Comparison of ENCODE assay signal across 8 cellular contexts in the genomic region with DNA sequence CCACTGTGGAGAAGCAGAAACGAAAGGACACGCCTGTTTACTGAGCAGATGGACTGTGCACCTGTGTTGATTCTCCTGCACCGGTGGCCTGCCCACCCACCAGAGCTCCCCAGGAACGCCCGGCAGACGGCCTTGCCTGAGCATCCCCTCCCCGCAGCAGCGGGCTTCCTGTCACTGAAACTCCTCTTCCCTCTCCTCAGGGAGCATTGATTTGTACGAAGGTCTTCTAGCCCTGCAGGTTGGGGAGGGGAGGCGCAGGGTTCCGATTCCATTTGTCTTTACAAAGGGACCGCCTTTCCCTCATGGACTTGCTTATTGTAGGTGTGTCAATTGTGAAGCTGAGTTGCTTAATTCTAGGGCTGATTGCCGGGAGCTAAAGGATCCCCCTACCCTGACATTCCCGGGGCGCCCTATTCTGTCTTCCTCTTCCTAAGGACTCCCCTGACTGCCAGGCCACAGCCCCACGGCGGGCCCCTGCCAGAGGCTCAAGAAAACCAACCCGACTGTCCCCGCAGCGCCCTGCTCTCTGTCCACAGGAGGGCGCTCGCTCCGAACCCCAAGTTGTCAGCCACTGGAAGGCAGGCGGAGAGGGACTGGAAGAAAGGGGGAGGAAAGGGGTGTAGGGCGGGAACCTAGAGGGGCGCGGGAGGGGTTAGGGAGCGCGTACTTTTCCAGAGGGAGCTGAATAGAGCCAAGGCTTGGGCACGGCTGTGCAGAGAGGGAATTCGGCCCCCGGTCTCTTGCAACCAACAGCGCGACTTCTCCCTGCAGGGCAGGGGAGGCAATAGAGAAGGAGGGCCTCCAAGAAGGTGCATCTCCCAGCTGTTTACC. TPM values are rescaled to one million over a fixed set of nuclear protein-coding genes. Genes with fewer than 3 reads are reported as not detected.
DNase-seq lines count a peak whose midpoint lies in the region; ATAC-seq and TF ChIP-seq lines count a peak whose summit lies in the region.

No MANE protein-coding gene starts in this region.

- POLR2A ChIA-PET in activated CD4-positive, alpha-beta memory T cell treated with anti-CD3 and anti-CD28 coated beads, Interleukin-2, amount 10 ng/mL, durations not matched to agents 7 days and 5 days (lab: Charles Lee): interaction anchor here (0.6 to 7.1 kb wide), 24 partner anchors 8 to 458 kb away, joined by 3 to 281 read pairs (median 6); a partner anchor contains a TSS

- ATAC-seq in right lobe of liver: peak; percentile 46 to 62 (median 60)
- no peak for ATAC-seq in HG03025 (IDR thresholded peaks at IDR 0.05; ENCODE audit: low FRiP score, unreplicated experiment)

- H3K4me1 Mint-ChIP-seq in activated CD4-positive, alpha-beta memory T cell treated with anti-CD3 and anti-CD28 coated beads, Interleukin-2, amount 10 ng/mL, durations not matched to agents 7 days and 5 days: peaks cover 69% of the 10 kb centered on the region

- H3K27me3 Mint-ChIP-seq in activated CD4-positive, alpha-beta memory T cell treated with anti-CD3 and anti-CD28 coated beads, Interleukin-2, amount 10 ng/mL, durations not matched to agents 7 days and 5 days: no peaks in the 10 kb centered on the region

- TF ChIP-seq CTCF in right lobe of liver (IDR thresholded peaks at IDR 0.05): peak; percentile 44 to 62 (median 55)

- H3K4me1 ChIP-seq in right lobe of liver: no peaks in the 10 kb centered on the region

- H3K9me3 ChIP-seq in right lobe of liver: no peaks in the 10 kb centered on the region

- H3K36me3 ChIP-seq in right lobe of liver: no peaks in the 10 kb centered on the region

- DNase-seq in A172 (ENCODE audit: low spot score) (peak; percentile 94), H4 (ENCODE audit: low spot score) (peak; percentile 78), NCI-H69 (lab: John Stamatoyannopoulos, UW) (peak; percentile 99), ecto neural progenitor cell (ENCODE audit: low spot score) (peak; percentile 93), right lobe of liver (peak in 2 of 3 donors; percentile 71 to 76)
- peak; percentile 89 for DNase-seq in activated CD4-positive, alpha-beta memory T cell treated with anti-CD3 and anti-CD28 coated beads, Interleukin-2, amount 10 ng/mL, durations not matched to agents 7 days and 5 days
- peak; percentile 79 for DNase-seq in stimulated activated CD4-positive, alpha-beta T cell treated with anti-CD3 and anti-CD28 coated beads, Interleukin-1b, Interleukin-23, amount 100 ng/mL, for 48 hours

- H3K4me3 ChIP-seq in right lobe of liver: no peak overlapping the region

- intact Hi-C loops in right lobe of liver (cut with DNase I): no loop called here

- peak overlapping the region; percentile 94 for H3K27ac Mint-ChIP-seq in activated CD4-positive, alpha-beta memory T cell treated with anti-CD3 and anti-CD28 coated beads, Interleukin-2, amount 10 ng/mL, durations not matched to agents 7 days and 5 days

- no peaks in the 10 kb centered on the region for H3K9me3 Mint-ChIP-seq in activated CD4-positive, alpha-beta memory T cell treated with anti-CD3 and anti-CD28 coated beads, Interleukin-2, amount 10 ng/mL, durations not matched to agents 7 days and 5 days

- H3K27me3 ChIP-seq in right lobe of liver: peaks cover 0 to 7% of the 10 kb centered on the region in 2 donors

- no peak for TF ChIP-seq POLR2A in right lobe of liver (IDR thresholded peaks at IDR 0.05)

- H3K36me3 Mint-ChIP-seq in activated CD4-positive, alpha-beta memory T cell treated with anti-CD3 and anti-CD28 coated beads, Interleukin-2, amount 10 ng/mL, durations not matched to agents 7 days and 5 days (ENCODE audit: low read depth): peaks cover 50% of the 10 kb centered on the region

- peak overlapping the region; percentile 99 for H3K4me3 Mint-ChIP-seq in activated CD4-positive, alpha-beta memory T cell treated with anti-CD3 and anti-CD28 coated beads, Interleukin-2, amount 10 ng/mL, durations not matched to agents 7 days and 5 days

- 11% methylated on average over 32 of the region's 34 CpGs for WGBS in right lobe of liver (ENCODE audit: insufficient coverage, low coverage, low lambda C conversion rate, missing lambda C conversion rate)

- no peak overlapping the region for H3K27ac ChIP-seq in right lobe of liver

- CTCF ChIA-PET in activated CD4-positive, alpha-beta memory T cell treated with anti-CD3 and anti-CD28 coated beads, Interleukin-2, amount 10 ng/mL, durations not matched to agents 7 days and 5 days (lab: Charles Lee): interaction anchor here (0.8 to 6.1 kb wide), 24 partner anchors 8 to 454 kb away, joined by 3 to 202 read pairs (median 8); a partner anchor contains a TSS

RNA-seq across cellular contexts. Expression of a gene that starts 2.8 kb away (rescaled TPM):
- 1,463 and 1,751 TPM in 2 replicates for total RNA-seq in A172 (2014; rRNA removed; shearing (Covaris generic))
- total RNA-seq in H4 (2014; rRNA removed; shearing (Covaris generic)): 469 and 852 TPM in 2 replicates
- 100 to 1,000 TPM; 781 to 799 TPM for total RNA-seq in activated CD4-positive, alpha-beta memory T cell treated with anti-CD3 and anti-CD28 coated beads, Interleukin-2, amount 10 ng/mL, durations not matched to agents 7 days and 5 days
- 10 to 100 TPM in 5 of 6 experiments, 1 to 10 TPM in 1; 6.6 to 24.0 (median 12.0) TPM for total RNA-seq in right lobe of liver

RNA-seq across cellular contexts. Expression of a gene that starts 7.8 kb away (rescaled TPM):
- 1.1 and 6.1 TPM in 2 replicates for total RNA-seq in A172 (2014; rRNA removed; shearing (Covaris generic))
- not detected in 2 replicates for total RNA-seq in H4 (2014; rRNA removed; shearing (Covaris generic))
- total RNA-seq in activated CD4-positive, alpha-beta memory T cell treated with anti-CD3 and anti-CD28 coated beads, Interleukin-2, amount 10 ng/mL, durations not matched to agents 7 days and 5 days: 1 to 10 TPM; 2.2 to 4.7 TPM
- total RNA-seq in right lobe of liver: not detected

RNA-seq across cellular contexts. Expression of a gene that starts 12.6 kb away (rescaled TPM):
- 3,194 and 3,572 TPM in 2 replicates for total RNA-seq in A172 (2014; rRNA removed; shearing (Covaris generic))
- total RNA-seq in H4 (2014; rRNA removed; shearing (Covaris generic)): 33.4 and 36.2 TPM in 2 replicates
- total RNA-seq in activated CD4-positive, alpha-beta memory T cell treated with anti-CD3 and anti-CD28 coated beads, Interleukin-2, amount 10 ng/mL, durations not matched to agents 7 days and 5 days: 1,000 to 10,000 TPM; 1,297 to 1,322 TPM
- total RNA-seq in right lobe of liver: 10 to 100 TPM in 4 of 6 experiments, 1 to 10 TPM in 2; 7.6 to 21.6 (median 14.0) TPM

RNA-seq across cellular contexts. Expression of a gene that starts 16.1 kb away (rescaled TPM):
- total RNA-seq in A172 (2014; rRNA removed; shearing (Covaris generic)): 90.9 and 103 TPM in 2 replicates
- total RNA-seq in H4 (2014; rRNA removed; shearing (Covaris generic)): 5.2 and 5.3 TPM in 2 replicates
- total RNA-seq in activated CD4-positive, alpha-beta memory T cell treated with anti-CD3 and anti-CD28 coated beads, Interleukin-2, amount 10 ng/mL, durations not matched to agents 7 days and 5 days: not detected
- under 1 TPM in 1 of 6 experiments, not detected in 5; 0.29 TPM for total RNA-seq in right lobe of liver

RNA-seq across cellular contexts. Expression of a gene that starts 32.7 kb away (rescaled TPM):
- 41.3 and 63.0 TPM in 2 replicates for total RNA-seq in A172 (2014; rRNA removed; shearing (Covaris generic))
- total RNA-seq in H4 (2014; rRNA removed; shearing (Covaris generic)): 17.8 and 33.2 TPM in 2 replicates
- total RNA-seq in activated CD4-positive, alpha-beta memory T cell treated with anti-CD3 and anti-CD28 coated beads, Interleukin-2, amount 10 ng/mL, durations not matched to agents 7 days and 5 days: 1 to 10 TPM in 1 of 2 experiments, under 1 TPM in 1; 0.85 to 1.2 TPM
- not detected for total RNA-seq in right lobe of liver

Comparison
In these comparisons a context has a peak if more than half of its experiments do, and no peak if none do; other contexts are left out.
1. RNA of a gene that starts 2.8 kb away (total RNA-seq): 1,463 to 1,751 TPM in A172, 781 to 799 TPM in activated CD4-positive, alpha-beta memory T cell treated with anti-CD3 and anti-CD28 coated beads, Interleukin-2, amount 10 ng/mL, durations not matched to agents 7 days and 5 days and 469 to 852 TPM in H4; 6.6 to 24.0 TPM in right lobe of liver; every median in the first group is over 10 times any median in the second.
2. RNA of a gene that starts 12.6 kb away (total RNA-seq): 3,194 to 3,572 TPM in A172 and 1,297 to 1,322 TPM in activated CD4-positive, alpha-beta memory T cell treated with anti-CD3 and anti-CD28 coated beads, Interleukin-2, amount 10 ng/mL, durations not matched to agents 7 days and 5 days; 33.4 to 36.2 TPM in H4 and 7.6 to 21.6 TPM in right lobe of liver; every median in the first group is over 10 times any median in the second.
3. Peak in every context shown above with its lines, with median percentiles within 50 percentile points of each other: DNase-seq.